ENCODE assay signal across 18 cellular contexts in genomic region chr4:8402181-8402597, GRCh38. TPM values are rescaled to one million over a fixed set of nuclear protein-coding genes. Genes with fewer than 3 reads are reported as not detected.
DNase-seq lines count a peak whose midpoint lies in the region; ATAC-seq and TF ChIP-seq lines count a peak whose summit lies in the region.
"Had no signal": no experiment of that assay in that cellular context is flagged by ENCODE, and none has a peak within 500 bp of the region (broad histone marks: within the 10 kb centered on the region; RNA-seq: fewer than 3 reads in every experiment).

No MANE protein-coding gene starts in this region.

- ATAC-seq in gastroesophageal sphincter: peak; percentile 73

- no peaks in the 10 kb centered on the region for H3K27me3 ChIP-seq in OCI-LY1 (ENCODE audit: insufficient read depth, low read length)
- no peaks in the 10 kb centered on the region for H3K27me3 ChIP-seq in gastroesophageal sphincter
- no peaks in the 10 kb centered on the region for H3K27me3 ChIP-seq in parathyroid adenoma (ENCODE audit: control insufficient read depth, insufficient read depth, low read length)
- no peaks in the 10 kb centered on the region for H3K27me3 ChIP-seq in thyroid gland
- H3K27me3 ChIP-seq in H9 (ENCODE audit: insufficient read depth, low read length): no peaks in the 10 kb centered on the region
- H3K27me3 ChIP-seq: upper lobe of left lung had no signal

- no peak overlapping the region for H2BK12ac ChIP-seq in H9 (ENCODE audit: insufficient read length, low read depth, low read length)

- peaks cover 8 to 15% of the 10 kb centered on the region in 2 experiments for H3K4me1 Mint-ChIP-seq in H9

- H3K4me2 ChIP-seq in OCI-LY1 (ENCODE audit: low read length): no peak overlapping the region
- no peak overlapping the region for H3K4me2 ChIP-seq in parathyroid adenoma (ENCODE audit: low read length)
- no peak overlapping the region for H3K4me2 ChIP-seq in H9 (ENCODE audit: insufficient read depth, insufficient read length, low read length)

- peaks cover 25 to 30% (median 28%) of the 10 kb centered on the region in 3 experiments for H3K36me3 Mint-ChIP-seq in H9 (ENCODE audit: insufficient read depth in 1 of 3, low read depth in 3 of 3)

- TF ChIP-seq CTCF in OCI-LY1 (IDR thresholded peaks at IDR 0.05; ENCODE audit: low read length) (no peak), gastroesophageal sphincter (IDR thresholded peaks at IDR 0.05) (no peak), parathyroid adenoma (IDR thresholded peaks at IDR 0.05) (no peak), thyroid gland (IDR thresholded peaks at IDR 0.05) (no peak), H9 (conservative IDR thresholded peaks at IDR 0.05) (no peak)

- no peak overlapping the region for H3K4me3 Mint-ChIP-seq in H9
- H3K4me3 Mint-ChIP-seq: activated naive CD4-positive, alpha-beta T cell treated with anti-CD3 and anti-CD28 coated beads for 36 hours had no signal

- H3K4ac ChIP-seq in H9 (ENCODE audit: low read depth, low read length): no peak overlapping the region

- H2AFZ ChIP-seq in OCI-LY1 (ENCODE audit: low read length): no peak overlapping the region
- no peak overlapping the region for H2AFZ ChIP-seq in parathyroid adenoma
- H2AFZ ChIP-seq in H9 (ENCODE audit: low read length): no peak overlapping the region

- peaks cover 13 to 17% of the 10 kb centered on the region in 2 experiments for H3K9me3 Mint-ChIP-seq in H9
- H3K9me3 Mint-ChIP-seq: activated naive CD4-positive, alpha-beta T cell treated with anti-CD3 and anti-CD28 coated beads for 36 hours had no signal

- H3K36me3 ChIP-seq in OCI-LY1 (ENCODE audit: insufficient read depth, low read length) (peaks cover 9% of the 10 kb centered on the region; the same call in 1 of the 2 replicates), gastroesophageal sphincter (peaks cover 0 to 63% of the 10 kb centered on the region in 2 donors), parathyroid adenoma (ENCODE audit: control insufficient read depth, insufficient read depth, low read length) (no peaks in the 10 kb centered on the region), thyroid gland (peaks cover 10 to 18% of the 10 kb centered on the region in 2 donors)

- 29 to 56% methylated on average over 7 to 11 of the region's 11 CpGs for WGBS in gastroesophageal sphincter (ENCODE audit: low coverage in 1 of 2), 2 donors
- 72 to 81% methylated on average over 11 of the region's 11 CpGs for WGBS in thyroid gland, 2 donors
- WGBS in H9 (ENCODE audit: extremely low coverage, insufficient read length, low lambda C conversion rate): no CpG with 5 or more reads among the region's 11 CpGs

- H2BK20ac ChIP-seq in H9 (ENCODE audit: low read depth, low read length, poor library complexity, severe bottlenecking): no peak overlapping the region

- H3K9ac ChIP-seq in OCI-LY1 (ENCODE audit: low read length) (peak overlapping the region; percentile 38; the same call in 1 of the 2 replicates), parathyroid adenoma (no peak overlapping the region), H9 (ENCODE audit: extremely low read depth, insufficient read length, low read length) (no peak overlapping the region)

- H3F3A ChIP-seq in OCI-LY1 (ENCODE audit: insufficient read depth, low read length): no peaks in the 10 kb centered on the region

- TF ChIP-seq EP300 in gastroesophageal sphincter (IDR thresholded peaks at IDR 0.05): no peak

- no peak overlapping the region for H2BK120ac ChIP-seq in H9 (ENCODE audit: low read depth, low read length, poor library complexity, severe bottlenecking)

- H2BK15ac ChIP-seq in H9 (ENCODE audit: low read depth, low read length): no peak overlapping the region

- H2BK5ac ChIP-seq in H9 (ENCODE audit: insufficient read length, low read length): no peak overlapping the region

- TF ChIP-seq POLR2A in gastroesophageal sphincter (IDR thresholded peaks at IDR 0.05): no peak
- no peak for TF ChIP-seq POLR2A in thyroid gland (IDR thresholded peaks at IDR 0.05)

- no peaks in the 10 kb centered on the region for H3K23me2 ChIP-seq in H9 (ENCODE audit: insufficient read length, low read depth, low read length, poor library complexity, severe bottlenecking)

- no peaks in the 10 kb centered on the region for H3K79me1 ChIP-seq in H9 (ENCODE audit: insufficient read depth, low read depth, low read length, poor library complexity, severe bottlenecking)

- no peak overlapping the region for H4K5ac ChIP-seq in H9 (ENCODE audit: insufficient read length, low read depth, low read length)

- H3K18ac ChIP-seq in H9 (ENCODE audit: insufficient read length, low read depth, low read length): no peak overlapping the region

- no peak overlapping the region for H2AK5ac ChIP-seq in H9 (ENCODE audit: insufficient read length, low read length)

- intact Hi-C loops in thyroid gland (cut with DNase I): loop anchor here (2.0 to 10.0 kb wide), 2 partner anchors 87 to 159 kb away; no protein-coding TSS in a partner anchor

- peaks cover 42% of the 10 kb centered on the region for H3K4me1 ChIP-seq in OCI-LY1 (ENCODE audit: insufficient read depth, low read length, severe bottlenecking)
- H3K4me1 ChIP-seq in gastroesophageal sphincter: peaks cover 0 to 51% (median 13%) of the 10 kb centered on the region in 3 donors
- no peaks in the 10 kb centered on the region for H3K4me1 ChIP-seq in parathyroid adenoma
- peaks cover 15 to 24% of the 10 kb centered on the region in 2 donors for H3K4me1 ChIP-seq in thyroid gland
- H3K4me1 ChIP-seq in H9 (ENCODE audit: insufficient read depth, low read length): no peaks in the 10 kb centered on the region

- no peak overlapping the region for H3K56ac ChIP-seq in H9 (ENCODE audit: insufficient read length, low read depth, low read length)

- no peak overlapping the region for H3K14ac ChIP-seq in H9 (ENCODE audit: insufficient read depth, low read length)

- peaks cover 3% of the 10 kb centered on the region for H3K27me3 Mint-ChIP-seq in H9 (ENCODE audit: low read depth)

- H3K27ac ChIP-seq in OCI-LY1 (ENCODE audit: low read depth, low read length, poor library complexity, severe bottlenecking) (peak overlapping the region; percentile 75), gastroesophageal sphincter (peak overlapping the region; percentile 21 to 89 (median 86)), parathyroid adenoma (peak overlapping the region; percentile 15), thyroid gland (peak overlapping the region in 2 of 3 donors; percentile 46 to 67), H9 (ENCODE audit: insufficient read length, low read depth, low read length) (no peak overlapping the region)

- DNase-seq in thyroid gland (peak; percentile 56 to 59), NCI-H510A (lab: John Stamatoyannopoulos, UW) (no peak), H9 (no peak)
- no peak for DNase-seq in stimulated activated CD4-positive, alpha-beta T cell treated with anti-CD3 and anti-CD28 coated beads, Interleukin-15, amount 100 ng/mL, for 24 hours
- DNase-seq in activated CD4-positive, alpha-beta T cell treated with anti-CD3 and anti-CD28 coated beads for 4 hours: no peak
- DNase-seq: activated CD4-positive, alpha-beta T cell treated with anti-CD3 and anti-CD28 coated beads, Interleukin-2, amount 50 U/mL, for 4 hours; activated naive CD4-positive, alpha-beta T cell treated with anti-CD3 and anti-CD28 coated beads for 36 hours; cortex of kidney; erythroblast; NCI-H1436 treated with DMSO at 0.1 percent for 48 hours; NCI-H2227 treated with DMSO at 0.1 percent for 48 hours; RPMI8226; stimulated activated CD4-positive, alpha-beta T cell treated with anti-CD3 and anti-CD28 coated beads, Interleukin-4, amount 100 ng/mL, for 4 hours; stimulated activated CD8-positive, alpha-beta memory T cell treated with anti-CD3 and anti-CD28 coated beads, Interleukin-4, amount 100 ng/mL, for 48 hours; upper lobe of left lung had no signal

- no peak overlapping the region for H4K91ac ChIP-seq in H9 (ENCODE audit: insufficient read length, low read depth, low read length)

- H3K27ac Mint-ChIP-seq in H9: peak overlapping the region in 1 of 3 experiments; percentile 44; a peak in 1 of 7 replicates
- H3K27ac Mint-ChIP-seq: activated naive CD4-positive, alpha-beta T cell treated with anti-CD3 and anti-CD28 coated beads for 36 hours had no signal

- no peak overlapping the region for H3K4me3 ChIP-seq in OCI-LY1 (ENCODE audit: low read depth, low read length, poor library complexity, severe bottlenecking)
- no peak overlapping the region for H3K4me3 ChIP-seq in gastroesophageal sphincter
- H3K4me3 ChIP-seq in parathyroid adenoma (ENCODE audit: low read depth, low read length): no peak overlapping the region
- H3K4me3 ChIP-seq in thyroid gland (replicated peaks in 1 of 3): no peak overlapping the region
- H3K4me3 ChIP-seq: upper lobe of left lung had no signal

- no peak overlapping the region for H4K8ac ChIP-seq in H9 (replicated peaks; ENCODE audit: insufficient read length, low read depth, low read length)

- H3K79me2 ChIP-seq in OCI-LY1 (ENCODE audit: insufficient read depth, low read length): no peaks in the 10 kb centered on the region
- no peaks in the 10 kb centered on the region for H3K79me2 ChIP-seq in parathyroid adenoma
- no peaks in the 10 kb centered on the region for H3K79me2 ChIP-seq in H9 (ENCODE audit: insufficient read depth, low read length)

- H3K9me3 ChIP-seq in OCI-LY1 (ENCODE audit: low read length): no peaks in the 10 kb centered on the region
- H3K9me3 ChIP-seq in gastroesophageal sphincter: no peaks in the 10 kb centered on the region
- no peaks in the 10 kb centered on the region for H3K9me3 ChIP-seq in parathyroid adenoma (ENCODE audit: control insufficient read depth, low read length)
- no peaks in the 10 kb centered on the region for H3K9me3 ChIP-seq in thyroid gland
- H3K9me3 ChIP-seq in H9 (ENCODE audit: control insufficient read depth, low read depth, low read length): no peaks in the 10 kb centered on the region
- H3K9me3 ChIP-seq: upper lobe of left lung had no signal

- H3K9me2 ChIP-seq in OCI-LY1 (ENCODE audit: low read depth, low read length): no peaks in the 10 kb centered on the region

- no peak overlapping the region for H3T11ph ChIP-seq in H9 (ENCODE audit: low read length)

- no peak overlapping the region for H3K23ac ChIP-seq in H9 (ENCODE audit: insufficient read length, low read depth, low read length)

- H4K20me1 ChIP-seq in OCI-LY1 (ENCODE audit: insufficient read depth, low read length) (no peaks in the 10 kb centered on the region), H9 (ENCODE audit: control insufficient read depth, insufficient read depth, insufficient read length) (no peaks in the 10 kb centered on the region)

RNA-seq across cellular contexts. Expression of gene ACOX3, which starts 38.3 kb away (rescaled TPM):
- total RNA-seq in gastroesophageal sphincter (10 to 100 TPM; 21.5 to 79.5 (median 37.1) TPM), thyroid gland (10 to 100 TPM; 28.2 to 61.8 (median 47.7) TPM), H9 (2021) (13.1 and 13.8 TPM in 2 replicates)

RNA-seq across cellular contexts. Expression of gene TRMT44, which starts 38.4 kb away (rescaled TPM):
- 10 to 100 TPM; 12.0 to 27.9 (median 20.9) TPM for total RNA-seq in gastroesophageal sphincter
- total RNA-seq in thyroid gland: 10 to 100 TPM; 36.4 to 56.4 (median 43.9) TPM
- 22.8 and 28.3 TPM in 2 replicates for total RNA-seq in H9 (2021)

Comparison
In these comparisons a context has a peak if more than half of its experiments do, and no peak if none do; other contexts are left out.
1. DNase-seq: peak in thyroid gland (2 of 2); none in NCI-H510A (single experiment), stimulated activated CD4-positive, alpha-beta T cell treated with anti-CD3 and anti-CD28 coated beads, Interleukin-15, amount 100 ng/mL, for 24 hours (single experiment), activated CD4-positive, alpha-beta T cell treated with anti-CD3 and anti-CD28 coated beads for 4 hours (0 of 2) and H9 (single experiment).